Comparison of ENCODE assay signal across 23 cellular contexts in genomic region chr2:154900963-154901517, GRCh38.
"Had no signal": no experiment of that assay in that cellular context is flagged by ENCODE, and none has a peak within 500 bp of the region (broad histone marks: within the 10 kb centered on the region; RNA-seq: fewer than 3 reads in every experiment).

No MANE protein-coding gene starts in this region.

- ATAC-seq: left lobe of liver; naive thymus-derived CD4-positive, alpha-beta T cell; stimulated activated naive CD8-positive, alpha-beta T cell treated with anti-CD3 and anti-CD28 coated beads, Interleukin-15, amount 100 ng/mL, for 72 hours; upper lobe of right lung had no signal

- H2AFZ ChIP-seq: neural progenitor cell, parathyroid adenoma had no signal

- H3K4me1 ChIP-seq: neural progenitor cell, parathyroid adenoma, suprapubic skin, upper lobe of right lung, uterus had no signal

- H3K79me2 ChIP-seq: parathyroid adenoma had no signal

- H3K27me3 ChIP-seq: dorsolateral prefrontal cortex, neural progenitor cell, right lobe of liver, suprapubic skin, transverse colon, upper lobe of right lung, uterus had no signal

- H3K4me2 ChIP-seq: neural progenitor cell, smooth muscle cell had no signal

- H3K9ac ChIP-seq: neural progenitor cell, parathyroid adenoma had no signal

- FAIRE-seq: frontal cortex, keratinocyte had no signal

- DNase-seq: dorsolateral prefrontal cortex; effector CD4-positive, alpha-beta T cell; hypothalamus; immature natural killer cell; mesenchymal stem cell; naive thymus-derived CD4-positive, alpha-beta T cell; right lobe of liver; stimulated activated CD4-positive, alpha-beta T cell treated with anti-CD3 and anti-CD28 coated beads, Interleukin-12 subunit alpha, Interleukin-12 subunit beta, amount 100 ng/mL, for 4 hours; stimulated activated CD4-positive, alpha-beta T cell treated with anti-CD3 and anti-CD28 coated beads, Interleukin-1b, Interleukin-23, amount 100 ng/mL, for 48 hours; stimulated activated CD4-positive, alpha-beta T cell treated with anti-CD3 and anti-CD28 coated beads, Interleukin-4, amount 100 ng/mL, for 1 hour; stimulated activated CD8-positive, alpha-beta memory T cell treated with anti-CD3 and anti-CD28 coated beads, Interleukin-4, amount 100 ng/mL, for 48 hours; stimulated activated naive CD4-positive, alpha-beta T cell; stimulated activated naive CD8-positive, alpha-beta T cell treated with anti-CD3 and anti-CD28 coated beads, Interleukin-15, amount 100 ng/mL, for 72 hours; transverse colon; upper lobe of right lung; uterus had no signal

- H3K36me3 ChIP-seq: neural progenitor cell, right lobe of liver, suprapubic skin, transverse colon, upper lobe of right lung, uterus had no signal

- H3K4me3 ChIP-seq: dorsolateral prefrontal cortex, neural progenitor cell, right lobe of liver, smooth muscle cell, suprapubic skin, transverse colon, upper lobe of right lung, uterus had no signal

- H3K9me3 ChIP-seq: right lobe of liver, suprapubic skin, transverse colon, upper lobe of right lung, uterus had no signal

- H3K27ac ChIP-seq: dorsolateral prefrontal cortex, neural progenitor cell, parathyroid adenoma, right lobe of liver, suprapubic skin, transverse colon, upper lobe of right lung, uterus had no signal
